In the genomic region with DNA sequence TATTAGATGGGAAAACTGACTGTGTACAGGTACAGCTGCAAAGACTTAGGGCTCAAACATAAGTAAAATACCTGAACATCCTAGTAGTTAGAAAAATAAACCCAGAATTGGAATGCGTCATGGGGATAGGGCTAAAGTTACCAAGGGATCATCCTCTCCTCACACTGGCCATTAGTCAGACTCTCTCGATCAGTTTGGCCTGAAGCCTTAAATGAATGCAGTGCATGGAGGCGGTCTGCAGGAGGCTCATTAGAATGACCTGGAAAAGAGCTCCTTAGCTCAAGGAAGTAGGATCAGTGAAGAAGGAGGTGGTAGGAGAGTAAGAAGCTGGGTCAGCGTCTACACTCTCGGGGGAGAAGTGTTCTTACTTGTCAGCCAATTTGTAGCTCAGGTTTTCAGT, we compare ENCODE assay signal across 17 cellular contexts. TPM values are rescaled to one million over a fixed set of nuclear protein-coding genes. Genes with fewer than 3 reads are reported as not detected.
DNase-seq lines count a peak whose midpoint lies in the region; ATAC-seq and TF ChIP-seq lines count a peak whose summit lies in the region.
"Had no signal": no experiment of that assay in that cellular context is flagged by ENCODE, and none has a peak within 500 bp of the region (broad histone marks: within the 10 kb centered on the region; RNA-seq: fewer than 3 reads in every experiment).

No MANE protein-coding gene starts in this region.

- peaks cover 9% of the 10 kb centered on the region for H3K36me3 ChIP-seq in fibroblast of lung (ENCODE audit: control insufficient read depth, insufficient read depth, low read length)
- no peaks in the 10 kb centered on the region for H3K36me3 ChIP-seq in osteoblast (ENCODE audit: insufficient read depth, low read length)
- H3K36me3 ChIP-seq: upper lobe of left lung had no signal

- H4K20me1 ChIP-seq in fibroblast of lung (ENCODE audit: control insufficient read depth, extremely low read depth, insufficient read depth, low read length) (no peaks in the 10 kb centered on the region), osteoblast (ENCODE audit: insufficient read depth, low read length) (no peaks in the 10 kb centered on the region)

- TF ChIP-seq CTCF in fibroblast of lung (conservative IDR thresholded peaks at IDR 0.05 in 1 of 2, IDR thresholded peaks at IDR 0.05 in 1 of 2; ENCODE audit: low read depth in 1 of 2, low read length in 2 of 2) = peak in 1 of 2 donors; percentile 12
- no peak for TF ChIP-seq CTCF in osteoblast (IDR thresholded peaks at IDR 0.05; ENCODE audit: extremely low read depth, low read depth, low read length)

- H3K9me3 ChIP-seq in fibroblast of lung (ENCODE audit: control insufficient read depth, insufficient read depth, low read depth, low read length) = no peaks in the 10 kb centered on the region
- H3K9me3 ChIP-seq in osteoblast (ENCODE audit: low read depth, low read length) = no peaks in the 10 kb centered on the region
- H3K9me3 ChIP-seq: upper lobe of left lung had no signal

- H3K4me1 ChIP-seq in fibroblast of lung (ENCODE audit: control insufficient read depth, extremely low read depth, insufficient read depth, low read length) = peaks cover 44% of the 10 kb centered on the region
- H3K4me1 ChIP-seq in osteoblast (ENCODE audit: insufficient read depth, low read length) = peaks cover 18% of the 10 kb centered on the region

- in situ Hi-C loops in SK-MEL-5 (cut with HindIII; ENCODE audit: low pct_unique_long_range_greater_than_20kb, low sequenced_read_pairs) = no loop called here

- H3K27ac ChIP-seq in fibroblast of lung (ENCODE audit: insufficient read depth, low read length) (peak overlapping the region; percentile 90), osteoblast (ENCODE audit: low read depth, low read length) (no peak overlapping the region)
- H3K27ac ChIP-seq: C4-2B had no signal

- no peak overlapping the region for H3K9ac ChIP-seq in fibroblast of lung (ENCODE audit: insufficient read depth, low read length)

- H3K27me3 ChIP-seq in fibroblast of lung (ENCODE audit: control insufficient read depth, insufficient read depth, low read length) = no peaks in the 10 kb centered on the region
- no peaks in the 10 kb centered on the region for H3K27me3 ChIP-seq in osteoblast (ENCODE audit: insufficient read depth, low read length)
- H3K27me3 ChIP-seq: upper lobe of left lung had no signal

- peaks cover 2% of the 10 kb centered on the region for H3K79me2 ChIP-seq in fibroblast of lung (ENCODE audit: control insufficient read depth, insufficient read depth, low read length)
- no peaks in the 10 kb centered on the region for H3K79me2 ChIP-seq in osteoblast (ENCODE audit: insufficient read depth, low read length)

- peak overlapping the region; percentile 20 for H3K4me2 ChIP-seq in fibroblast of lung (ENCODE audit: extremely low read depth, insufficient read depth, low read length)
- H3K4me2 ChIP-seq in osteoblast (ENCODE audit: insufficient read depth, low read length) = no peak overlapping the region

- H3K4me3 ChIP-seq in fibroblast of lung (replicated peaks in 1 of 4; ENCODE audit: control extremely low read depth in 1 of 4, insufficient read depth in 1 of 4, low read depth in 3 of 4, low read length in 4 of 4) = no peak overlapping the region
- no peak overlapping the region for H3K4me3 ChIP-seq in osteoblast (ENCODE audit: insufficient read depth, low read length)
- H3K4me3 ChIP-seq: upper lobe of left lung had no signal

- ATAC-seq in GM21360 (IDR thresholded peaks at IDR 0.05; ENCODE audit: unreplicated experiment) = no peak

- peak; percentile 57 for DNase-seq in ELF-1 (ENCODE audit: low read depth, low spot score)
- peak; percentile 23 for DNase-seq in SK-MEL-5 (ENCODE audit: low read depth, low spot score)
- peak in 1 of 2 donors; percentile 85 for DNase-seq in fibroblast of lung (ENCODE audit: low read depth in 2 of 2)
- DNase-seq in osteoblast (ENCODE audit: insufficient read length, low spot score, missing footprints) = peak; percentile 73
- no peak for DNase-seq in RKO (ENCODE audit: low spot score)
- DNase-seq in SHP77 treated with DMSO at 0.1 percent for 48 hours (lab: John Stamatoyannopoulos, UW) = no peak
- DNase-seq in activated T-cell treated with anti-CD3 and anti-CD28 coated beads for 4 hours = no peak
- DNase-seq: activated CD4-positive, alpha-beta memory T cell treated with anti-CD3 and anti-CD28 coated beads for 36 hours; amygdala; DND-41; retina; stimulated activated CD4-positive, alpha-beta T cell treated with anti-CD3 and anti-CD28 coated beads, Interleukin-2, amount 100 ng/mL, for 48 hours; upper lobe of left lung had no signal

- H2AFZ ChIP-seq in fibroblast of lung (ENCODE audit: low read length) (no peak overlapping the region), osteoblast (ENCODE audit: low read length) (peak overlapping the region; percentile 20)

RNA-seq across cellular contexts. Expression of gene DENND2A, which starts 35.3 kb away (rescaled TPM):
- 0.16 TPM in 1 of 2 replicates, not detected in the other for total RNA-seq in SK-MEL-5 (2014; rRNA removed; shearing (Covaris generic))
- polyA plus RNA-seq in SK-MEL-5 (2015; cell fraction: cytosol; rRNA removed) = 0.04 and 0.05 TPM in 2 replicates
- polyA plus RNA-seq in SK-MEL-5 (2015; cell fraction: nucleus; rRNA removed) = not detected in 2 replicates
- total RNA-seq in fibroblast of lung = 39.0 and 40.8 TPM in 2 replicates
- 25.8 and 30.6 TPM in 2 replicates for polyA plus RNA-seq in fibroblast of lung
- polyA plus RNA-seq in fibroblast of lung (2012) = 30.7 and 33.8 TPM in 2 replicates
- 53.6 and 70.6 TPM in 2 replicates for polyA minus RNA-seq in fibroblast of lung (ENCODE audit: low replicate concordance)
- 0.36 and 0.59 TPM in 2 replicates for total RNA-seq in osteoblast
- total RNA-seq: activated CD4-positive, alpha-beta memory T cell treated with anti-CD3 and anti-CD28 coated beads for 36 hours; activated T-helper 1 cell treated with anti-CD3 and anti-CD28 coated beads, Interleukin-12 subunit alpha, Interleukin-12 subunit beta, Interleukin-2, Interleukin-4 antibody, amounts not matched to agents 30 ng/mL and 10 ng/mL and 1 ng/mL, durations not matched to agents 14 hours and 24 hours and 36 hours; T-helper 2 cell treated with Interferon-gamma antibody and Interleukin-4, amounts not matched to agents 100 ng/mL and 5 ng/mL, for 36 hours had no signal

Comparison
In these comparisons a context has a peak if more than half of its experiments do, and no peak if none do; other contexts are left out.
1. DNase-seq: peak in ELF-1 (single experiment), SK-MEL-5 (single experiment) and osteoblast (single experiment); none in RKO (single experiment), SHP77 treated with DMSO at 0.1 percent for 48 hours (single experiment) and activated T-cell treated with anti-CD3 and anti-CD28 coated beads for 4 hours (single experiment).
2. RNA of gene DENND2A, which starts 35.3 kb away (total RNA-seq): 39.0 to 40.8 TPM in fibroblast of lung; 0.36 to 0.59 TPM in osteoblast and 0.16 TPM in SK-MEL-5; every median in the first group is over 10 times any median in the second.